Comparison of ENCODE assay signal across 1 cellular context in genomic region chr10:102919237-102919959, GRCh38.
A peak's percentile ranks its signal among the peaks of the same experiment; 100 is the strongest.
TF ChIP-seq lines count a peak whose summit lies in the region.

No MANE protein-coding gene starts in this region.

TF ChIP-seq in HepG2, 621 proteins besides CTCF, POLR2A, EP300 and RAD21 (continued from another document and continues in another):
- TF ChIP-seq, protein P1, sequence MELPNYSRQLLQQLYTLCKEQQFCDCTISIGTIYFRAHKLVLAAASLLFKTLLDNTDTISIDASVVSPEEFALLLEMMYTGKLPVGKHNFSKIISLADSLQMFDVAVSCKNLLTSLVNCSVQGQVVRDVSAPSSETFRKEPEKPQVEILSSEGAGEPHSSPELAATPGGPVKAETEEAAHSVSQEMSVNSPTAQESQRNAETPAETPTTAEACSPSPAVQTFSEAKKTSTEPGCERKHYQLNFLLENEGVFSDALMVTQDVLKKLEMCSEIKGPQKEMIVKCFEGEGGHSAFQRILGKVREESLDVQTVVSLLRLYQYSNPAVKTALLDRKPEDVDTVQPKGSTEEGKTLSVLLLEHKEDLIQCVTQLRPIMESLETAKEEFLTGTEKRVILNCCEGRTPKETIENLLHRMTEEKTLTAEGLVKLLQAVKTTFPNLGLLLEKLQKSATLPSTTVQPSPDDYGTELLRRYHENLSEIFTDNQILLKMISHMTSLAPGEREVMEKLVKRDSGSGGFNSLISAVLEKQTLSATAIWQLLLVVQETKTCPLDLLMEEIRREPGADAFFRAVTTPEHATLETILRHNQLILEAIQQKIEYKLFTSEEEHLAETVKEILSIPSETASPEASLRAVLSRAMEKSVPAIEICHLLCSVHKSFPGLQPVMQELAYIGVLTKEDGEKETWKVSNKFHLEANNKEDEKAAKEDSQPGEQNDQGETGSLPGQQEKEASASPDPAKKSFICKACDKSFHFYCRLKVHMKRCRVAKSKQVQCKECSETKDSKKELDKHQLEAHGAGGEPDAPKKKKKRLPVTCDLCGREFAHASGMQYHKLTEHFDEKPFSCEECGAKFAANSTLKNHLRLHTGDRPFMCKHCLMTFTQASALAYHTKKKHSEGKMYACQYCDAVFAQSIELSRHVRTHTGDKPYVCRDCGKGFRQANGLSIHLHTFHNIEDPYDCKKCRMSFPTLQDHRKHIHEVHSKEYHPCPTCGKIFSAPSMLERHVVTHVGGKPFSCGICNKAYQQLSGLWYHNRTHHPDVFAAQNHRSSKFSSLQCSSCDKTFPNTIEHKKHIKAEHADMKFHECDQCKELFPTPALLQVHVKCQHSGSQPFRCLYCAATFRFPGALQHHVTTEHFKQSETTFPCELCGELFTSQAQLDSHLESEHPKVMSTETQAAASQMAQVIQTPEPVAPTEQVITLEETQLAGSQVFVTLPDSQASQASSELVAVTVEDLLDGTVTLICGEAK (IDR thresholded peaks at IDR 0.05) = no peak
- TF ChIP-seq, protein P1 (CRISPR knock-in tag; IDR thresholded peaks at IDR 0.05) = peak; percentile 80; the same call in 1 of the 2 replicates
- TF ChIP-seq ZNF564 (CRISPR knock-in tag; IDR thresholded peaks at IDR 0.05) = no peak
- TF ChIP-seq SYNCRIP (IDR thresholded peaks at IDR 0.05; ENCODE audit: insufficient read depth, low read depth, low read length) = no peak
- TF ChIP-seq ZNF101 (CRISPR knock-in tag; IDR thresholded peaks at IDR 0.05; ENCODE audit: borderline replicate concordance, low read depth) = no peak
- TF ChIP-seq TCF7 (IDR thresholded peaks at IDR 0.05; ENCODE audit: low read depth) = no peak
- TF ChIP-seq POLR2AphosphoS5 (IDR thresholded peaks at IDR 0.05; ENCODE audit: low read depth, low read length) = no peak
- 0 out of 2 replicates have a peak, but pooled peaks have one; percentile 13 for TF ChIP-seq ZBTB39 (CRISPR knock-in tag; IDR thresholded peaks at IDR 0.05)
- TF ChIP-seq PITX1 (CRISPR knock-in tag; IDR thresholded peaks at IDR 0.05) = peak; percentile 42; the same call in 1 of the 2 replicates
- TF ChIP-seq ZNF746 (CRISPR knock-in tag; IDR thresholded peaks at IDR 0.05) = 0 out of 2 replicates have a peak, but pooled peaks have one; percentile 30
- TF ChIP-seq ZSCAN5A (CRISPR knock-in tag; IDR thresholded peaks at IDR 0.05; ENCODE audit: borderline replicate concordance) = no peak
- TF ChIP-seq NFYB (CRISPR knock-in tag; IDR thresholded peaks at IDR 0.05) = no peak
- TF ChIP-seq NR1H2 (CRISPR knock-in tag; IDR thresholded peaks at IDR 0.05; ENCODE audit: borderline replicate concordance, low read depth) = peak; percentile 70; the same call in 1 of the 2 replicates
- 0 out of 2 replicates have a peak, but pooled peaks have one; percentile 37 for TF ChIP-seq GATAD1 (CRISPR knock-in tag; IDR thresholded peaks at IDR 0.05)
- no peak; the same call in 1 of the 2 replicates for TF ChIP-seq NFYC (CRISPR knock-in tag; IDR thresholded peaks at IDR 0.05)
- peak; percentile 71; the same call in 1 of the 2 replicates for TF ChIP-seq ZNF451 (CRISPR knock-in tag; IDR thresholded peaks at IDR 0.05)
- peak; percentile 36; the same call in 1 of the 2 replicates for TF ChIP-seq ZFP91 (CRISPR knock-in tag; IDR thresholded peaks at IDR 0.05; ENCODE audit: borderline replicate concordance)
- no peak for TF ChIP-seq ZNF546 (CRISPR knock-in tag; conservative IDR thresholded peaks at IDR 0.05)
- peak; percentile 84; the same call in 1 of the 2 replicates for TF ChIP-seq ZNF232 (CRISPR knock-in tag; IDR thresholded peaks at IDR 0.05; ENCODE audit: borderline replicate concordance)
- TF ChIP-seq, protein P2, sequence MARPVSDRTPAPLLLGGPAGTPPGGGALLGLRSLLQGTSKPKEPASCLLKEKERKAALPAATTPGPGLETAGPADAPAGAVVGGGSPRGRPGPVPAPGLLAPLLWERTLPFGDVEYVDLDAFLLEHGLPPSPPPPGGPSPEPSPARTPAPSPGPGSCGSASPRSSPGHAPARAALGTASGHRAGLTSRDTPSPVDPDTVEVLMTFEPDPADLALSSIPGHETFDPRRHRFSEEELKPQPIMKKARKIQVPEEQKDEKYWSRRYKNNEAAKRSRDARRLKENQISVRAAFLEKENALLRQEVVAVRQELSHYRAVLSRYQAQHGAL (CRISPR knock-in tag; IDR thresholded peaks at IDR 0.05; ENCODE audit: not compliant biosample characterization) = no peak
- 0 out of 2 replicates have a peak, but pooled peaks have one; percentile 54 for TF ChIP-seq ZNF329 (CRISPR knock-in tag; IDR thresholded peaks at IDR 0.05; ENCODE audit: low read depth)
- TF ChIP-seq, protein P3, sequence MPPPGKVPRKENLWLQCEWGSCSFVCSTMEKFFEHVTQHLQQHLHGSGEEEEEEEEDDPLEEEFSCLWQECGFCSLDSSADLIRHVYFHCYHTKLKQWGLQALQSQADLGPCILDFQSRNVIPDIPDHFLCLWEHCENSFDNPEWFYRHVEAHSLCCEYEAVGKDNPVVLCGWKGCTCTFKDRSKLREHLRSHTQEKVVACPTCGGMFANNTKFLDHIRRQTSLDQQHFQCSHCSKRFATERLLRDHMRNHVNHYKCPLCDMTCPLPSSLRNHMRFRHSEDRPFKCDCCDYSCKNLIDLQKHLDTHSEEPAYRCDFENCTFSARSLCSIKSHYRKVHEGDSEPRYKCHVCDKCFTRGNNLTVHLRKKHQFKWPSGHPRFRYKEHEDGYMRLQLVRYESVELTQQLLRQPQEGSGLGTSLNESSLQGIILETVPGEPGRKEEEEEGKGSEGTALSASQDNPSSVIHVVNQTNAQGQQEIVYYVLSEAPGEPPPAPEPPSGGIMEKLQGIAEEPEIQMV (CRISPR knock-in tag; IDR thresholded peaks at IDR 0.05; ENCODE audit: low read depth) = peak; percentile 23; the same call in 1 of the 2 replicates
- TF ChIP-seq, protein P4, sequence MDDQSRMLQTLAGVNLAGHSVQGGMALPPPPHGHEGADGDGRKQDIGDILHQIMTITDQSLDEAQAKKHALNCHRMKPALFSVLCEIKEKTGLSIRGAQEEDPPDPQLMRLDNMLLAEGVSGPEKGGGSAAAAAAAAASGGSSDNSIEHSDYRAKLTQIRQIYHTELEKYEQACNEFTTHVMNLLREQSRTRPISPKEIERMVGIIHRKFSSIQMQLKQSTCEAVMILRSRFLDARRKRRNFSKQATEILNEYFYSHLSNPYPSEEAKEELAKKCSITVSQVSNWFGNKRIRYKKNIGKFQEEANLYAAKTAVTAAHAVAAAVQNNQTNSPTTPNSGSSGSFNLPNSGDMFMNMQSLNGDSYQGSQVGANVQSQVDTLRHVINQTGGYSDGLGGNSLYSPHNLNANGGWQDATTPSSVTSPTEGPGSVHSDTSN (CRISPR knock-in tag; IDR thresholded peaks at IDR 0.05; ENCODE audit: borderline replicate concordance) = 0 out of 2 replicates have a peak, but pooled peaks have one; percentile 21
- no peak for TF ChIP-seq SIN3B (IDR thresholded peaks at IDR 0.05; ENCODE audit: low read length)
- no peak for TF ChIP-seq ZBTB34 (CRISPR knock-in tag; IDR thresholded peaks at IDR 0.05)
- peak; percentile 66; the same call in 1 of the 2 replicates for TF ChIP-seq HIVEP1 (CRISPR knock-in tag; IDR thresholded peaks at IDR 0.05)
- no peak for TF ChIP-seq JUNB (CRISPR knock-in tag; IDR thresholded peaks at IDR 0.05; ENCODE audit: borderline replicate concordance)
- no peak for TF ChIP-seq JUND (CRISPR knock-in tag; IDR thresholded peaks at IDR 0.05)
- no peak for TF ChIP-seq TOE1 (CRISPR knock-in tag; IDR thresholded peaks at IDR 0.05)
- TF ChIP-seq RARA (CRISPR knock-in tag; IDR thresholded peaks at IDR 0.05) = peak; percentile 35; the same call in 1 of the 2 replicates
- TF ChIP-seq, protein P5, sequence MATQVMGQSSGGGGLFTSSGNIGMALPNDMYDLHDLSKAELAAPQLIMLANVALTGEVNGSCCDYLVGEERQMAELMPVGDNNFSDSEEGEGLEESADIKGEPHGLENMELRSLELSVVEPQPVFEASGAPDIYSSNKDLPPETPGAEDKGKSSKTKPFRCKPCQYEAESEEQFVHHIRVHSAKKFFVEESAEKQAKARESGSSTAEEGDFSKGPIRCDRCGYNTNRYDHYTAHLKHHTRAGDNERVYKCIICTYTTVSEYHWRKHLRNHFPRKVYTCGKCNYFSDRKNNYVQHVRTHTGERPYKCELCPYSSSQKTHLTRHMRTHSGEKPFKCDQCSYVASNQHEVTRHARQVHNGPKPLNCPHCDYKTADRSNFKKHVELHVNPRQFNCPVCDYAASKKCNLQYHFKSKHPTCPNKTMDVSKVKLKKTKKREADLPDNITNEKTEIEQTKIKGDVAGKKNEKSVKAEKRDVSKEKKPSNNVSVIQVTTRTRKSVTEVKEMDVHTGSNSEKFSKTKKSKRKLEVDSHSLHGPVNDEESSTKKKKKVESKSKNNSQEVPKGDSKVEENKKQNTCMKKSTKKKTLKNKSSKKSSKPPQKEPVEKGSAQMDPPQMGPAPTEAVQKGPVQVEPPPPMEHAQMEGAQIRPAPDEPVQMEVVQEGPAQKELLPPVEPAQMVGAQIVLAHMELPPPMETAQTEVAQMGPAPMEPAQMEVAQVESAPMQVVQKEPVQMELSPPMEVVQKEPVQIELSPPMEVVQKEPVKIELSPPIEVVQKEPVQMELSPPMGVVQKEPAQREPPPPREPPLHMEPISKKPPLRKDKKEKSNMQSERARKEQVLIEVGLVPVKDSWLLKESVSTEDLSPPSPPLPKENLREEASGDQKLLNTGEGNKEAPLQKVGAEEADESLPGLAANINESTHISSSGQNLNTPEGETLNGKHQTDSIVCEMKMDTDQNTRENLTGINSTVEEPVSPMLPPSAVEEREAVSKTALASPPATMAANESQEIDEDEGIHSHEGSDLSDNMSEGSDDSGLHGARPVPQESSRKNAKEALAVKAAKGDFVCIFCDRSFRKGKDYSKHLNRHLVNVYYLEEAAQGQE (IDR thresholded peaks at IDR 0.05; ENCODE audit: borderline replicate concordance in 1 of 2, low read depth in 1 of 2, low read length in 2 of 2) = no peak
- TF ChIP-seq ZNF776 (CRISPR knock-in tag; IDR thresholded peaks at IDR 0.05) = 0 out of 2 replicates have a peak, but pooled peaks have one; percentile 44
- no peak for TF ChIP-seq PCBP2 (optimal IDR thresholded peaks at IDR 0.05; ENCODE audit: low read depth, low read length, poor library complexity, severe bottlenecking)
